Comparison of ENCODE assay signal across 1 cellular context in the genomic region with DNA sequence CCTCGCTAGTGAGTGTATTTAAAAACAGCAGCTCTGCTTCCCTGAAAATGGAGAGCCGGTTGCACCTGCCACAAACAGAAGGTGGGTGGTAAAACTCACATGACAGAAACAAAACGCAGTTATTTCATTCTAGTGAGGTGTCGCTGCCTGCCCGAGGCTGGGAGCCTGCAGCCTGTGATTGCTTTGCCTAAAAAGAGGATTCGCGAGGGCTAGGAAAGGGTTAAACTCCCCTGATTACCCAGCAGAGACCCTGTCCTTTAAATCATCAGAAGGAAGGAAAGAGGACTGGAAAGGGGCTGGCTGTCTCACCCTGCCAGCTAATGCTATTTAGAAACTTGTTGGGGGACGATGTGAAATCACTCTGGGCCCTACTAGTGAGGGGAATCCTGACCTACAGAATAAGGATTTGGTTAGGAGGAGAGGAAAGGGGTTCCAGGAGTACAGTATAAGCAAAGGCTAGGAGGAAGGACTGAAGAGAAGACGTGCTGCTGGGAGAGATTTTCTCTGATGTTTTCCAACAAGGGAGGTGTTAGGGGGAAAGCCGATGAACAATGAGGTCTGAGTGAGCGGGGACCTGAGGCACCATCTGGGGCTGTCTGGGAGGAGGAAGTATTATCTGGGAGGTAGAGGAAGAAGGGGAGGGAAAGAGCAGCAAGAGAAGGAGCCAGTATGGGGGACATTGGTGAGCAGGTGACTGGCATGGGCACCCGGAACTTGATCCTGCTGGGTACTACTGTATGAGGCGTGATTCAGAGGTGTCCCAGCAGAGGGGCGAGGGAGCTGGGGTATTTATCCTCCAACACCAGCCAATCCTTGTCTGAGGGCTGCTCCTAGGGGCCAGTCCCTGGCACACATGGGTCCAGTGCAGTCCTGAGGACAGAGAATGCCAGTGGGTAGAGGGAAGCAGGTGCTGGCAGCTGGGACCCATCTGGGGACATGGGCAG.
TF ChIP-seq lines count a peak whose summit lies in the region.

No MANE protein-coding gene starts in this region.

TF ChIP-seq in HepG2, 621 proteins besides CTCF, POLR2A, EP300 and RAD21:
- TF ChIP-seq ZNF652 (CRISPR knock-in tag; IDR thresholded peaks at IDR 0.05; ENCODE audit: borderline replicate concordance, low read depth), result peak; percentile 48
- TF ChIP-seq SATB2 (CRISPR knock-in tag; IDR thresholded peaks at IDR 0.05), result no peak
- TF ChIP-seq CENPT (CRISPR knock-in tag; IDR thresholded peaks at IDR 0.05; ENCODE audit: low read depth), result no peak
- no peak for TF ChIP-seq ELF1 (CRISPR knock-in tag; IDR thresholded peaks at IDR 0.05)
- TF ChIP-seq CCDC6 (CRISPR knock-in tag; IDR thresholded peaks at IDR 0.05), result no peak
- TF ChIP-seq RCOR2 (CRISPR knock-in tag; IDR thresholded peaks at IDR 0.05), result no peak
